ENCODE assay signal across 16 cellular contexts in genomic region chr3:170346481-170347125, GRCh38. TPM values are rescaled to one million over a fixed set of nuclear protein-coding genes. Genes with fewer than 3 reads are reported as not detected.
A peak's percentile ranks its signal among the peaks of the same experiment; 100 is the strongest.
DNase-seq lines count a peak whose midpoint lies in the region; ATAC-seq lines count a peak whose summit lies in the region.
"Had no signal": no experiment of that assay in that cellular context is flagged by ENCODE, and none has a peak within 500 bp of the region (broad histone marks: within the 10 kb centered on the region; RNA-seq: fewer than 3 reads in every experiment).

No MANE protein-coding gene starts in this region.

- DNase-seq in activated CD4-positive, alpha-beta T cell treated with anti-CD3 and anti-CD28 coated beads, Interleukin-2, amount 10 ng/mL, durations not matched to agents 24 days and 14 days: peak; percentile 29
- DNase-seq in activated CD4-positive, alpha-beta T cell treated with anti-CD3 and anti-CD28 coated beads, Interleukin-2, amount 50 U/mL, for 1 hour: no peak
- DNase-seq in astrocyte of the hippocampus (ENCODE audit: low read depth, low spot score): peak; percentile 45
- no peak for DNase-seq in AML-193 (lab: John Stamatoyannopoulos, UW)
- DNase-seq in HuH-7.5 (ENCODE audit: low spot score): no peak
- DNase-seq in NCI-H1092 (lab: John Stamatoyannopoulos, UW): no peak
- DNase-seq: activated T-cell treated with anti-CD3 and anti-CD28 coated beads, Interleukin-2, amount 50 U/mL, for 4 hours; DMS153; effector memory CD4-positive, alpha-beta T cell; naive thymus-derived CD8-positive, alpha-beta T cell; NCI-H1105 treated with DMSO at 0.1 percent for 48 hours; NCI-H69; sigmoid colon; thyroid gland had no signal

- H3K4me1 Mint-ChIP-seq in activated CD4-positive, alpha-beta T cell treated with anti-CD3 and anti-CD28 coated beads, Interleukin-2, amount 10 ng/mL, durations not matched to agents 24 days and 14 days: peaks cover 5% of the 10 kb centered on the region
- peaks cover 44% of the 10 kb centered on the region for H3K4me1 Mint-ChIP-seq in stimulated activated memory B cell treated with anti-CD40 and anti-IgM and Interleukin-4, amounts not matched to agents 10 μg/mL and 1 μg/mL and 100 μg/mL, for 72 hours

- intact Hi-C loops in activated CD4-positive, alpha-beta T cell treated with anti-CD3 and anti-CD28 coated beads, Interleukin-2, amount 10 ng/mL, durations not matched to agents 24 days and 14 days (cut with micrococcal nuclease): no loop called here

- H3K4me3 Mint-ChIP-seq in activated CD4-positive, alpha-beta T cell treated with anti-CD3 and anti-CD28 coated beads, Interleukin-2, amount 10 ng/mL, durations not matched to agents 24 days and 14 days: no peak overlapping the region
- no peak overlapping the region for H3K4me3 Mint-ChIP-seq in stimulated activated memory B cell treated with anti-CD40 and anti-IgM and Interleukin-4, amounts not matched to agents 10 μg/mL and 1 μg/mL and 100 μg/mL, for 72 hours
- H3K4me3 Mint-ChIP-seq: activated T-cell treated with anti-CD3 and anti-CD28 coated beads, Interleukin-2, amount 50 U/mL, for 4 hours; naive thymus-derived CD8-positive, alpha-beta T cell had no signal

- H3K9me3 Mint-ChIP-seq in activated CD4-positive, alpha-beta T cell treated with anti-CD3 and anti-CD28 coated beads, Interleukin-2, amount 10 ng/mL, durations not matched to agents 24 days and 14 days: no peaks in the 10 kb centered on the region
- H3K9me3 Mint-ChIP-seq in stimulated activated memory B cell treated with anti-CD40 and anti-IgM and Interleukin-4, amounts not matched to agents 10 μg/mL and 1 μg/mL and 100 μg/mL, for 72 hours: no peaks in the 10 kb centered on the region
- H3K9me3 Mint-ChIP-seq: activated T-cell treated with anti-CD3 and anti-CD28 coated beads, Interleukin-2, amount 50 U/mL, for 4 hours; naive thymus-derived CD8-positive, alpha-beta T cell had no signal

- peak; percentile 48 for ATAC-seq in HG03442 (IDR thresholded peaks at IDR 0.05; ENCODE audit: unreplicated experiment)
- peak; percentile 68 for ATAC-seq in stimulated activated memory B cell treated with anti-CD40 and anti-IgM and Interleukin-4, amounts not matched to agents 10 μg/mL and 1 μg/mL and 100 μg/mL, for 72 hours
- ATAC-seq: activated T-cell treated with anti-CD3 and anti-CD28 coated beads, Interleukin-2, amount 50 U/mL, for 4 hours; naive thymus-derived CD8-positive, alpha-beta T cell had no signal

- H3K27ac Mint-ChIP-seq in activated CD4-positive, alpha-beta T cell treated with anti-CD3 and anti-CD28 coated beads, Interleukin-2, amount 10 ng/mL, durations not matched to agents 24 days and 14 days: no peak overlapping the region
- no peak overlapping the region for H3K27ac Mint-ChIP-seq in stimulated activated memory B cell treated with anti-CD40 and anti-IgM and Interleukin-4, amounts not matched to agents 10 μg/mL and 1 μg/mL and 100 μg/mL, for 72 hours
- H3K27ac Mint-ChIP-seq: naive thymus-derived CD8-positive, alpha-beta T cell had no signal

- H3K36me3 Mint-ChIP-seq in activated CD4-positive, alpha-beta T cell treated with anti-CD3 and anti-CD28 coated beads, Interleukin-2, amount 10 ng/mL, durations not matched to agents 24 days and 14 days (ENCODE audit: low read depth): no peaks in the 10 kb centered on the region
- no peaks in the 10 kb centered on the region for H3K36me3 Mint-ChIP-seq in stimulated activated memory B cell treated with anti-CD40 and anti-IgM and Interleukin-4, amounts not matched to agents 10 μg/mL and 1 μg/mL and 100 μg/mL, for 72 hours
- H3K36me3 Mint-ChIP-seq: naive thymus-derived CD8-positive, alpha-beta T cell had no signal

- no peaks in the 10 kb centered on the region for H3K27me3 Mint-ChIP-seq in activated CD4-positive, alpha-beta T cell treated with anti-CD3 and anti-CD28 coated beads, Interleukin-2, amount 10 ng/mL, durations not matched to agents 24 days and 14 days
- no peaks in the 10 kb centered on the region for H3K27me3 Mint-ChIP-seq in stimulated activated memory B cell treated with anti-CD40 and anti-IgM and Interleukin-4, amounts not matched to agents 10 μg/mL and 1 μg/mL and 100 μg/mL, for 72 hours
- H3K27me3 Mint-ChIP-seq: naive thymus-derived CD8-positive, alpha-beta T cell had no signal

RNA-seq across cellular contexts. Expression of gene SKIL, which starts 10.9 kb away (rescaled TPM):
- 23.3 TPM in 2 replicates for total RNA-seq in activated CD4-positive, alpha-beta T cell treated with anti-CD3 and anti-CD28 coated beads, Interleukin-2, amount 10 ng/mL, durations not matched to agents 24 days and 14 days

Comparison
In these comparisons a context has a peak if more than half of its experiments do, and no peak if none do; other contexts are left out.
1. DNase-seq: peak in activated CD4-positive, alpha-beta T cell treated with anti-CD3 and anti-CD28 coated beads, Interleukin-2, amount 10 ng/mL, durations not matched to agents 24 days and 14 days (single experiment) and astrocyte of the hippocampus (single experiment); none in activated CD4-positive, alpha-beta T cell treated with anti-CD3 and anti-CD28 coated beads, Interleukin-2, amount 50 U/mL, for 1 hour (single experiment), AML-193 (0 of 2), HuH-7.5 (single experiment) and NCI-H1092 (single experiment).